ENCODE assay signal across 12 cellular contexts in genomic region chr13:86757236-86757978, GRCh38.
DNase-seq lines count a peak whose midpoint lies in the region; ATAC-seq and TF ChIP-seq lines count a peak whose summit lies in the region.
"Had no signal": no experiment of that assay in that cellular context is flagged by ENCODE, and none has a peak within 500 bp of the region (broad histone marks: within the 10 kb centered on the region; RNA-seq: fewer than 3 reads in every experiment).

No MANE protein-coding gene starts in this region.

- CTCF ChIA-PET in PC-3 (lab: Charles Lee), result no interaction called here
- CTCF ChIA-PET in MCF 10A (lab: Yijun Ruan, JAX), result interaction anchor here (0.6 kb wide), 1 partner anchor 678 kb away, joined by 3 read pairs; no protein-coding TSS in a partner anchor

- no peaks in the 10 kb centered on the region for H3K9me2 ChIP-seq in PC-3 (replicated peaks; ENCODE audit: low read length)

- H2AFZ ChIP-seq in PC-3 (ENCODE audit: low read length), result no peak overlapping the region

- no peaks in the 10 kb centered on the region for H3K27me3 Mint-ChIP-seq in MCF 10A (ENCODE audit: insufficient read depth, unreplicated experiment)

- no peaks in the 10 kb centered on the region for H4K20me1 ChIP-seq in PC-3 (ENCODE audit: low read length)

- H3K4me3 Mint-ChIP-seq in MCF 10A (ENCODE audit: unreplicated experiment), result no peak overlapping the region

- H3K79me2 ChIP-seq in PC-3 (ENCODE audit: low read length), result no peaks in the 10 kb centered on the region

- BruUV-seq in PC-3 (replicated peaks; lab: Mats Ljungman, UMichigan) (no TSS peak), MCF 10A (replicated peaks; lab: Mats Ljungman, UMichigan) (no TSS peak)

- no peaks in the 10 kb centered on the region for H3K27me3 ChIP-seq in PC-3 (ENCODE audit: low read length)
- H3K27me3 ChIP-seq in right atrium auricular region, result no peaks in the 10 kb centered on the region

- peaks cover 17% of the 10 kb centered on the region for H3K4me1 Mint-ChIP-seq in MCF 10A (ENCODE audit: insufficient read depth, unreplicated experiment)

- peaks cover 27% of the 10 kb centered on the region for H3K9me3 Mint-ChIP-seq in MCF 10A (ENCODE audit: unreplicated experiment)

- POLR2A ChIA-PET in PC-3 (lab: Charles Lee; ENCODE audit: unreplicated experiment) (no interaction called here), MCF 10A (lab: Yijun Ruan, JAX) (interaction anchor here (0.9 kb wide), 1 partner anchor 22 kb away, joined by 3 read pairs; no protein-coding TSS in a partner anchor)

- H3K9me3 ChIP-seq in PC-3 (ENCODE audit: low read length), result no peaks in the 10 kb centered on the region
- H3K9me3 ChIP-seq in right atrium auricular region, result no peaks in the 10 kb centered on the region

- no peaks in the 10 kb centered on the region for H3F3A ChIP-seq in PC-3 (ENCODE audit: low read length, unreplicated experiment)

- H3K9ac ChIP-seq in PC-3 (ENCODE audit: low read length), result no peak overlapping the region

- ATAC-seq in PC-3 (peak; percentile 70), HG03108 (IDR thresholded peaks at IDR 0.05; ENCODE audit: unreplicated experiment) (no peak)
- ATAC-seq: Panc1 had no signal

- H3K4me1 ChIP-seq in PC-3 (ENCODE audit: insufficient read depth, low read length) (peaks cover 13% of the 10 kb centered on the region), right atrium auricular region (no peaks in the 10 kb centered on the region)

- H3K36me3 ChIP-seq in PC-3 (ENCODE audit: low read depth, low read length) (no peaks in the 10 kb centered on the region), right atrium auricular region (no peaks in the 10 kb centered on the region)

- peak overlapping the region; percentile 55 for H3K27ac Mint-ChIP-seq in MCF 10A (ENCODE audit: low read depth, unreplicated experiment)

- intact Hi-C loops in PC-3 (cut with micrococcal nuclease) (no loop called here), MCF 10A (cut with micrococcal nuclease) (no loop called here)

- peak overlapping the region; percentile 25 for H3K27ac ChIP-seq in PC-3 (ENCODE audit: low read length)
- H3K27ac ChIP-seq in right atrium auricular region, result no peak overlapping the region

- peaks cover 4% of the 10 kb centered on the region for H3K36me3 Mint-ChIP-seq in MCF 10A (ENCODE audit: insufficient read depth, unreplicated experiment)

- DNase-seq in activated naive CD4-positive, alpha-beta T cell treated with Interleukin-2 at 50 U/mL for 16 hours, result peak; percentile 11
- no peak for DNase-seq in activated naive CD4-positive, alpha-beta T cell (lab: John Stamatoyannopoulos, UW)
- DNase-seq in PC-3 (peak; percentile 82), MCF 10A (ENCODE audit: unreplicated experiment) (peak; percentile 89), renal cortical epithelial cell (ENCODE audit: low read depth) (peak; percentile 38), AG08395 (ENCODE audit: low spot score) (no peak), right atrium auricular region (ENCODE audit: low spot score) (no peak)
- DNase-seq: activated CD4-positive, alpha-beta T cell treated with anti-CD3 and anti-CD28 coated beads for 48 hours; NCI-H1105; NCI-H345 had no signal

- no peak overlapping the region for H3K4me2 ChIP-seq in PC-3 (ENCODE audit: low read length)

- H3K4me3 ChIP-seq in PC-3 (ENCODE audit: low read length) (no peak overlapping the region), right atrium auricular region (no peak overlapping the region)

- TF ChIP-seq CTCF in PC-3 (conservative IDR thresholded peaks at IDR 0.05; ENCODE audit: low read depth, low read length), result no peak
- no peak for TF ChIP-seq CTCF in MCF 10A (IDR thresholded peaks at IDR 0.05; ENCODE audit: unreplicated experiment)
- no peak for TF ChIP-seq CTCF in right atrium auricular region (IDR thresholded peaks at IDR 0.05)

Comparison
In these comparisons a context has a peak if more than half of its experiments do, and no peak if none do; other contexts are left out.
1. DNase-seq: peak in activated naive CD4-positive, alpha-beta T cell treated with Interleukin-2 at 50 U/mL for 16 hours (single experiment), PC-3 (single experiment), MCF 10A (single experiment) and renal cortical epithelial cell (single experiment); none in activated naive CD4-positive, alpha-beta T cell (0 of 4), AG08395 (single experiment) and right atrium auricular region (single experiment).